10 cellular contexts compared by ENCODE assay signal in genomic region chr10:14645239-14645960, GRCh38.
A peak's percentile ranks its signal among the peaks of the same experiment; 100 is the strongest.
DNase-seq lines count a peak whose midpoint lies in the region; ATAC-seq, FAIRE-seq and TF ChIP-seq lines count a peak whose summit lies in the region.
"Had no signal": no experiment of that assay in that cellular context is flagged by ENCODE, and none has a peak within 500 bp of the region (broad histone marks: within the 10 kb centered on the region; RNA-seq: fewer than 3 reads in every experiment).

No MANE protein-coding gene starts in this region.

- H3K4me1 ChIP-seq in CD8-positive, alpha-beta memory T cell (ENCODE audit: insufficient read depth, low read length): peaks cover 34% of the 10 kb centered on the region
- H3K4me1 ChIP-seq in GM12878 (ENCODE audit: control insufficient read depth, insufficient read depth, low read length): peaks cover 34% of the 10 kb centered on the region

- H2AFZ ChIP-seq in GM12878 (ENCODE audit: control insufficient read depth, low read depth, low read length): peak overlapping the region; percentile 64; the same call in 1 of the 2 replicates

- TF ChIP-seq EP300 in GM12878 (IDR thresholded peaks at IDR 0.05; ENCODE audit: borderline replicate concordance in 1 of 2, control insufficient read depth in 1 of 2, low read depth in 2 of 2, low read length in 2 of 2): peak; percentile 25 to 50; a peak in 2 of 4 replicates

- ATAC-seq in GM18909 (IDR thresholded peaks at IDR 0.05; ENCODE audit: poor library complexity, unreplicated experiment) (peak; percentile 40), HG02973 (IDR thresholded peaks at IDR 0.05; ENCODE audit: unreplicated experiment) (peak; percentile 22), GM12878 (peak; percentile 38)
- ATAC-seq: body of pancreas had no signal

- CTCF ChIA-PET in CD8-positive, alpha-beta memory T cell (lab: Charles Lee): no interaction called here
- CTCF ChIA-PET in GM12878 (lab: Yijun Ruan, JAX): interaction anchor here (0.5 to 2.7 kb wide), 8 partner anchors 9 to 327 kb away, joined by 3 to 11 read pairs (median 3); no protein-coding TSS in a partner anchor
- CTCF ChIA-PET in Calu3 (lab: Charles Lee): no interaction called here
- CTCF ChIA-PET in HEK293T (lab: Yijun Ruan, JAX): interaction anchor here (0.6 kb wide), 1 partner anchor 72 kb away, joined by 3 read pairs; no protein-coding TSS in a partner anchor

- 0 out of 2 replicates have a peak overlapping the region, but pooled peaks have one; percentile 9 for H3K9ac ChIP-seq in GM12878 (ENCODE audit: control insufficient read depth, insufficient read depth, low read length)

- H3K4me1 Mint-ChIP-seq in CD8-positive, alpha-beta memory T cell: peaks cover 28 to 52% (median 41%) of the 10 kb centered on the region in 3 donors
- H3K4me1 Mint-ChIP-seq in Calu3 (ENCODE audit: low read depth, unreplicated experiment): no peaks in the 10 kb centered on the region

- DNase-seq in CD8-positive, alpha-beta memory T cell: no peak
- peak; percentile 56 for DNase-seq in GM12878 (ENCODE audit: low read depth, low spot score)
- DNase-seq in NCI-H1105 (lab: John Stamatoyannopoulos, UW): no peak
- no peak for DNase-seq in WERI-Rb-1
- DNase-seq in Calu3: no peak
- no peak for DNase-seq in HEK293T (ENCODE audit: extremely low spot score)
- DNase-seq: body of pancreas, posterior cingulate gyrus had no signal

- H3K4me3 ChIP-seq in CD8-positive, alpha-beta memory T cell (ENCODE audit: low read length): no peak overlapping the region
- no peak overlapping the region for H3K4me3 ChIP-seq in GM12878
- no peak overlapping the region for H3K4me3 ChIP-seq in WERI-Rb-1 (ENCODE audit: low read depth, low read length)
- H3K4me3 ChIP-seq: body of pancreas had no signal

- peaks cover 0 to 8% (median 0%) of the 10 kb centered on the region in 3 donors for H3K36me3 Mint-ChIP-seq in CD8-positive, alpha-beta memory T cell
- no peaks in the 10 kb centered on the region for H3K36me3 Mint-ChIP-seq in Calu3 (ENCODE audit: insufficient read depth, unreplicated experiment)

- WGBS in GM12878 (ENCODE audit: insufficient coverage, insufficient replicate concordance, low lambda C conversion rate, missing lambda C conversion rate): 31% methylated on average over 6 of the region's 6 CpGs

- H4K20me1 ChIP-seq in GM12878 (ENCODE audit: control insufficient read depth, insufficient read depth): no peaks in the 10 kb centered on the region

- H3K27ac ChIP-seq in CD8-positive, alpha-beta memory T cell (ENCODE audit: low read depth, low read length): no peak overlapping the region
- peak overlapping the region; percentile 35; the same call in 1 of the 2 replicates for H3K27ac ChIP-seq in GM12878 (ENCODE audit: control insufficient read depth, insufficient read depth)
- no peak overlapping the region for H3K27ac ChIP-seq in WERI-Rb-1
- H3K27ac ChIP-seq: body of pancreas had no signal

- in situ Hi-C loops in GM12878 (cut with MboI): loop anchor here (5.0 kb wide), 1 partner anchor 38 kb away; no protein-coding TSS in a partner anchor

- BruUV-seq in GM12878 (replicated peaks; lab: Mats Ljungman, UMichigan) (TSS peak; percentile 79), Calu3 (replicated peaks; lab: Mats Ljungman, UMichigan) (no TSS peak)

- peak overlapping the region in 2 of 7 donors; percentile 7 to 14 for H3K4me3 Mint-ChIP-seq in CD8-positive, alpha-beta memory T cell
- no peak overlapping the region for H3K4me3 Mint-ChIP-seq in Calu3 (ENCODE audit: low read depth, unreplicated experiment)

- no peaks in the 10 kb centered on the region for H3K79me2 ChIP-seq in GM12878 (ENCODE audit: control insufficient read depth, insufficient read depth, low read length)

- TF ChIP-seq POLR2A in GM12878 (IDR thresholded peaks at IDR 0.05; ENCODE audit: low read depth, low read length): no peak

- POLR2A ChIA-PET in CD8-positive, alpha-beta memory T cell (lab: Charles Lee): interaction anchor here (0.6 kb wide), 1 partner anchor 10 kb away, joined by 3 read pairs; no protein-coding TSS in a partner anchor
- POLR2A ChIA-PET in GM12878 (lab: Charles Lee) (interaction anchor here (1.0 to 13.2 kb wide), 4 partner anchors 13 to 95 kb away, joined by 5 to 99 read pairs (median 6); no protein-coding TSS in a partner anchor), HEK293T (lab: Yijun Ruan, JAX) (no interaction called here)

- no peaks in the 10 kb centered on the region for H3K27me3 ChIP-seq in CD8-positive, alpha-beta memory T cell (ENCODE audit: insufficient read depth, low read length, poor library complexity, severe bottlenecking)
- H3K27me3 ChIP-seq in GM12878 (replicated peaks in 1 of 2; ENCODE audit: control insufficient read depth in 2 of 2, insufficient read depth in 2 of 2, low read length in 1 of 2) (peaks cover 0 to 5% of the 10 kb centered on the region in 2 experiments; a peak in 1 of 4 replicates), WERI-Rb-1 (ENCODE audit: insufficient read depth, low read depth, severe bottlenecking) (no peaks in the 10 kb centered on the region)
- H3K27me3 ChIP-seq: body of pancreas had no signal

- H3K27me3 Mint-ChIP-seq in CD8-positive, alpha-beta memory T cell: no peaks in the 10 kb centered on the region
- no peaks in the 10 kb centered on the region for H3K27me3 Mint-ChIP-seq in Calu3 (ENCODE audit: unreplicated experiment)

- intact Hi-C loops in GM12878 (cut with micrococcal nuclease; ENCODE audit: unreplicated experiment) (loop anchor here (5.0 kb wide), 3 partner anchors 58 to 177 kb away; no protein-coding TSS in a partner anchor), Calu3 (cut with micrococcal nuclease; ENCODE audit: unreplicated experiment) (no loop called here)

- no peak for TF ChIP-seq CTCF in GM12878 (IDR thresholded peaks at IDR 0.05 in 2 of 3, conservative IDR thresholded peaks at IDR 0.05 in 1 of 3; ENCODE audit: control insufficient read depth in 2 of 3, extremely low read depth in 1 of 3, insufficient read depth in 1 of 3, low read depth in 3 of 3, low read length in 3 of 3)
- no peak for TF ChIP-seq CTCF in WERI-Rb-1 (IDR thresholded peaks at IDR 0.05; ENCODE audit: low read depth, low read length)
- TF ChIP-seq CTCF in Calu3 (IDR thresholded peaks at IDR 0.05; ENCODE audit: unreplicated experiment): no peak

- RAD21 ChIA-PET in GM12878 (lab: Charles Lee; ENCODE audit: unreplicated experiment): interaction anchor here (0.8 to 2.5 kb wide), 13 partner anchors 9 to 191 kb away, joined by 3 to 17 read pairs (median 4); no protein-coding TSS in a partner anchor

- no peaks in the 10 kb centered on the region for H3K9me3 Mint-ChIP-seq in CD8-positive, alpha-beta memory T cell
- H3K9me3 Mint-ChIP-seq in Calu3 (ENCODE audit: low read depth, unreplicated experiment): peaks cover 2% of the 10 kb centered on the region

- H3K4me2 ChIP-seq in GM12878 (ENCODE audit: control insufficient read depth, insufficient read depth): peak overlapping the region; percentile 41; the same call in 1 of the 2 replicates

- H3K27ac Mint-ChIP-seq in CD8-positive, alpha-beta memory T cell: peak overlapping the region in 5 of 8 donors; percentile 62 to 90 (median 86)
- H3K27ac Mint-ChIP-seq in Calu3 (ENCODE audit: unreplicated experiment): no peak overlapping the region

- no peaks in the 10 kb centered on the region for H3K9me3 ChIP-seq in CD8-positive, alpha-beta memory T cell (ENCODE audit: low read length)
- H3K9me3 ChIP-seq in GM12878 (replicated peaks; ENCODE audit: control insufficient read depth, insufficient read depth, low read length) (no peaks in the 10 kb centered on the region; the same call in 1 of the 3 replicates), WERI-Rb-1 (ENCODE audit: severe bottlenecking) (no peaks in the 10 kb centered on the region)
- H3K9me3 ChIP-seq: body of pancreas had no signal

- H3K36me3 ChIP-seq in CD8-positive, alpha-beta memory T cell (ENCODE audit: insufficient read depth, low read length): no peaks in the 10 kb centered on the region
- H3K36me3 ChIP-seq in GM12878 (ENCODE audit: control insufficient read depth in 2 of 2, insufficient read depth in 2 of 2, low read length in 1 of 2) (no peaks in the 10 kb centered on the region), WERI-Rb-1 (no peaks in the 10 kb centered on the region)

- TF ChIP-seq RAD21 in GM12878 (IDR thresholded peaks at IDR 0.05; ENCODE audit: insufficient read depth, low read depth, low read length): no peak

- SMC1A ChIA-PET in GM12878 (lab: Charles Lee; ENCODE audit: uncharacterized antibody, unreplicated experiment): interaction anchor here (0.7 to 4.6 kb wide), 19 partner anchors 9 to 192 kb away, joined by 3 to 45 read pairs (median 4); partner anchors contain the start of genes CDNF, HSPA14 and MSANTD7

- FAIRE-seq in GM12878 (lab: Jason Lieb, UNC): no peak

TF ChIP-seq in GM12878, 131 proteins besides CTCF, POLR2A, EP300 and RAD21 (continues in another document):
- TF ChIP-seq PML (IDR thresholded peaks at IDR 0.05; ENCODE audit: low read length) (no peak), USF2 (IDR thresholded peaks at IDR 0.05; ENCODE audit: borderline replicate concordance, low read depth, low read length) (no peak), RUNX3 (IDR thresholded peaks at IDR 0.05; ENCODE audit: low read length) (peak; percentile 63), STAT1 (conservative IDR thresholded peaks at IDR 0.05) (no peak)

TF ChIP-seq in HEK293T, 16 proteins besides CTCF, POLR2A, EP300 and RAD21:
- TF ChIP-seq ZNF384 (IDR thresholded peaks at IDR 0.05) (no peak), LEF1 (IDR thresholded peaks at IDR 0.05; ENCODE audit: borderline replicate concordance) (no peak), L3MBTL2 (conservative IDR thresholded peaks at IDR 0.05) (no peak), TARDBP (IDR thresholded peaks at IDR 0.05) (no peak), ELF4 (IDR thresholded peaks at IDR 0.05) (no peak), HDGF (IDR thresholded peaks at IDR 0.05; ENCODE audit: borderline replicate concordance) (no peak), SUZ12 (IDR thresholded peaks at IDR 0.05) (no peak), SP1 (IDR thresholded peaks at IDR 0.05) (no peak), FOXM1 (IDR thresholded peaks at IDR 0.05; ENCODE audit: borderline replicate concordance) (no peak), FOXA1 (IDR thresholded peaks at IDR 0.05) (no peak), NFRKB (IDR thresholded peaks at IDR 0.05) (no peak), ARNT (IDR thresholded peaks at IDR 0.05) (no peak), BHLHE40 (IDR thresholded peaks at IDR 0.05; ENCODE audit: borderline replicate concordance) (no peak), PKNOX1 (IDR thresholded peaks at IDR 0.05) (no peak), FOXK2 (IDR thresholded peaks at IDR 0.05) (no peak), CTBP1 (IDR thresholded peaks at IDR 0.05; ENCODE audit: borderline replicate concordance) (no peak)

Comparison
In these comparisons a context has a peak if more than half of its experiments do, and no peak if none do; other contexts are left out.
1. CTCF ChIA-PET loops: an anchor here in GM12878 (0.5 to 2.7 kb wide) and HEK293T (0.6 kb wide); none called in CD8-positive, alpha-beta memory T cell and Calu3.